In the genomic region with DNA sequence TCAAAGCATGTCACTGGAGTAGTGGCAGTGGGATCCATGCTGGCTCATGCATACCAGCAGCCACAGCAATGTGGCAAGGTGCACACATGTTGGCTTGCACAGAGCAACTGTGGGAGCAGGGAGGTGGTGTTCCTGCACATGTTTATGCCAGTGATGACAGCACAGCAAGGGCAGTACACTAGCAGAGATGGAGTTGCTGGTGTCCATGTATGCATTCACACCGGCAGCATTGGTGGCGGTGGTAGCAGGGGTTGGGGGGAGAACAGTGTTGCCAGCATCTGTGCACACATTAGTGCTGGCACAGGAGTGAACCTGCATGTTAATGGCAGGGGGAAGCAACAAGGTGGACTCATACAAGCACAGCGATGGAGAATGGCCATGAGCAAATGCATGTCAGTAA, we compare ENCODE assay signal across 18 cellular contexts.
DNase-seq lines count a peak whose midpoint lies in the region; ATAC-seq and TF ChIP-seq lines count a peak whose summit lies in the region.
"Had no signal": no experiment of that assay in that cellular context is flagged by ENCODE, and none has a peak within 500 bp of the region (broad histone marks: within the 10 kb centered on the region; RNA-seq: fewer than 3 reads in every experiment).

No MANE protein-coding gene starts in this region.

- H3K79me1 ChIP-seq in IMR-90 (ENCODE audit: low read depth in 1 of 2, low read length in 2 of 2) = no peaks in the 10 kb centered on the region
- H3K79me1 ChIP-seq in mesenchymal stem cell (replicated peaks; ENCODE audit: low read length, poor library complexity, severe bottlenecking) = no peaks in the 10 kb centered on the region

- H3K36me3 Mint-ChIP-seq in chondrocyte (ENCODE audit: low read depth) = peaks cover 3% of the 10 kb centered on the region
- no peaks in the 10 kb centered on the region for H3K36me3 Mint-ChIP-seq in stimulated activated effector memory CD8-positive, alpha-beta T cell treated with anti-CD3 and anti-CD28 coated beads, Interleukin-12 subunit alpha, Interleukin-12 subunit beta, amount 100 ng/mL, for 72 hours
- H3K36me3 Mint-ChIP-seq: CD4-positive, alpha-beta memory T cell had no signal

- H3K36me3 ChIP-seq in IMR-90 (ENCODE audit: control insufficient read depth, insufficient read depth, low read length) = no peaks in the 10 kb centered on the region
- no peaks in the 10 kb centered on the region for H3K36me3 ChIP-seq in mesenchymal stem cell (ENCODE audit: control insufficient read depth in 1 of 2, insufficient read depth in 2 of 2, low read depth in 1 of 2, low read length in 2 of 2)

- H3K27ac ChIP-seq in IMR-90 (ENCODE audit: insufficient read depth, low read length) (no peak overlapping the region), mesenchymal stem cell (ENCODE audit: low read length, poor library complexity, severe bottlenecking) (no peak overlapping the region)
- H3K27ac ChIP-seq: GM23248 had no signal

- CTCF ChIA-PET in IMR-90 (lab: Yijun Ruan, JAX) = no interaction called here

- no peaks in the 10 kb centered on the region for H3K4me1 Mint-ChIP-seq in chondrocyte (ENCODE audit: low read depth)
- H3K4me1 Mint-ChIP-seq in stimulated activated effector memory CD8-positive, alpha-beta T cell treated with anti-CD3 and anti-CD28 coated beads, Interleukin-12 subunit alpha, Interleukin-12 subunit beta, amount 100 ng/mL, for 72 hours = peaks cover 10% of the 10 kb centered on the region
- H3K4me1 Mint-ChIP-seq: CD4-positive, alpha-beta memory T cell; H9 had no signal

- BruUV-seq in IMR-90 (replicated peaks; lab: Mats Ljungman, UMichigan) = no TSS peak

- H3K4me1 ChIP-seq in IMR-90 (ENCODE audit: control insufficient read depth, insufficient read depth, low read length) (no peaks in the 10 kb centered on the region; the same call in 1 of the 2 replicates), mesenchymal stem cell (ENCODE audit: control insufficient read depth, insufficient read depth, low read depth, low read length) (no peaks in the 10 kb centered on the region)

- in situ Hi-C loops in IMR-90 (cut with MboI; ENCODE audit: low sequenced_read_pairs) = loop anchor here (5.0 to 25.0 kb wide), 2 partner anchors 972 to 1272 kb away; no protein-coding TSS in a partner anchor

- no peak overlapping the region for H3K27ac Mint-ChIP-seq in chondrocyte (ENCODE audit: unreplicated experiment)
- no peak overlapping the region for H3K27ac Mint-ChIP-seq in stimulated activated effector memory CD8-positive, alpha-beta T cell treated with anti-CD3 and anti-CD28 coated beads, Interleukin-12 subunit alpha, Interleukin-12 subunit beta, amount 100 ng/mL, for 72 hours
- H3K27ac Mint-ChIP-seq: CD4-positive, alpha-beta memory T cell; H9 had no signal

- H3K14ac ChIP-seq in IMR-90 (replicated peaks; ENCODE audit: low read depth, low read length) (no peak overlapping the region), mesenchymal stem cell (ENCODE audit: low read length in 2 of 2) (peak overlapping the region in 1 of 2 experiments; percentile 19)

- POLR2A ChIA-PET in IMR-90 (lab: Charles Lee; ENCODE audit: unreplicated experiment) = no interaction called here

- peaks cover 6% of the 10 kb centered on the region for H3K9me3 Mint-ChIP-seq in chondrocyte (ENCODE audit: low read depth)
- H3K9me3 Mint-ChIP-seq in stimulated activated effector memory CD8-positive, alpha-beta T cell treated with anti-CD3 and anti-CD28 coated beads, Interleukin-12 subunit alpha, Interleukin-12 subunit beta, amount 100 ng/mL, for 72 hours = peaks cover 4% of the 10 kb centered on the region

- peak overlapping the region; percentile 38 for H2AFZ ChIP-seq in IMR-90 (replicated peaks; ENCODE audit: low read length, poor library complexity)
- H2AFZ ChIP-seq in mesenchymal stem cell (ENCODE audit: low read depth, low read length) = no peak overlapping the region
- H2AFZ ChIP-seq: GM23248 had no signal

- H4K91ac ChIP-seq in IMR-90 (ENCODE audit: insufficient read depth, low read depth, low read length) = no peak overlapping the region
- H4K91ac ChIP-seq in mesenchymal stem cell (ENCODE audit: low read length) = peak overlapping the region; percentile 52

- dilution Hi-C loops in IMR-90 (cut with HindIII; ENCODE audit: low sequenced_read_pairs, unreplicated experiment) = no loop called here

- H2BK5ac ChIP-seq in IMR-90 (ENCODE audit: low read depth, low read length, poor library complexity, severe bottlenecking) (no peak overlapping the region), mesenchymal stem cell (ENCODE audit: low read depth, low read length, poor library complexity, severe bottlenecking) (no peak overlapping the region)

- 100% methylated on average over 2 of the region's 3 CpGs; no CpG with 5 or more reads in 1 of the 2 experiments for WGBS in IMR-90 (ENCODE audit: extremely low coverage in 2 of 2, insufficient read length in 1 of 2), 2 experiments
- WGBS in mesenchymal stem cell = 97% methylated on average over 3 of the region's 3 CpGs

- no peak overlapping the region for H3K4me3 ChIP-seq in IMR-90 (ENCODE audit: insufficient read depth, low read depth, low read length)
- H3K4me3 ChIP-seq in mesenchymal stem cell (ENCODE audit: insufficient read depth in 1 of 2, low read depth in 1 of 2, low read length in 2 of 2) = no peak overlapping the region
- H3K4me3 ChIP-seq: GM23248 had no signal

- no peaks in the 10 kb centered on the region for H3K27me3 Mint-ChIP-seq in chondrocyte (ENCODE audit: low read depth)

- H2BK12ac ChIP-seq in mesenchymal stem cell (ENCODE audit: low read length in 2 of 2) = no peak overlapping the region

- H3K9me3 ChIP-seq in IMR-90 (ENCODE audit: control insufficient read depth, insufficient read depth, low read length) (no peaks in the 10 kb centered on the region; the same call in 1 of the 2 replicates), mesenchymal stem cell (ENCODE audit: control insufficient read depth, low read length) (no peaks in the 10 kb centered on the region)

- no peak overlapping the region for H2BK20ac ChIP-seq in IMR-90 (ENCODE audit: low read depth, low read length)

- H4K20me1 ChIP-seq in IMR-90 (ENCODE audit: insufficient read depth, low read length) = no peaks in the 10 kb centered on the region

- H3K9ac ChIP-seq in IMR-90 (ENCODE audit: low read depth, low read length) (no peak overlapping the region), mesenchymal stem cell (ENCODE audit: low read length) (no peak overlapping the region)
- H3K9ac ChIP-seq: GM23248 had no signal

- H4K5ac ChIP-seq in IMR-90 (ENCODE audit: low read depth, low read length) = no peak overlapping the region

- ATAC-seq in IMR-90 (ENCODE audit: low read depth) (no peak), GM18870 (IDR thresholded peaks at IDR 0.05; ENCODE audit: unreplicated experiment) (no peak), HG03342 (IDR thresholded peaks at IDR 0.05; ENCODE audit: unreplicated experiment) (no peak)
- ATAC-seq in stimulated activated effector memory CD8-positive, alpha-beta T cell treated with anti-CD3 and anti-CD28 coated beads, Interleukin-12 subunit alpha, Interleukin-12 subunit beta, amount 100 ng/mL, for 72 hours = peak; percentile 42
- ATAC-seq: HCT116 had no signal

- H3K18ac ChIP-seq in IMR-90 (ENCODE audit: low read depth, low read length) (no peak overlapping the region), mesenchymal stem cell (ENCODE audit: low read depth in 1 of 2, low read length in 2 of 2) (peak overlapping the region in 1 of 2 experiments; percentile 1)

- H4K8ac ChIP-seq in IMR-90 (ENCODE audit: low read depth in 2 of 2, low read length in 2 of 2) (no peak overlapping the region), mesenchymal stem cell (ENCODE audit: low read length) (peak overlapping the region; percentile 12)

- H3K4me3 Mint-ChIP-seq in chondrocyte (ENCODE audit: unreplicated experiment) = no peak overlapping the region
- no peak overlapping the region for H3K4me3 Mint-ChIP-seq in stimulated activated effector memory CD8-positive, alpha-beta T cell treated with anti-CD3 and anti-CD28 coated beads, Interleukin-12 subunit alpha, Interleukin-12 subunit beta, amount 100 ng/mL, for 72 hours
- H3K4me3 Mint-ChIP-seq: CD4-positive, alpha-beta memory T cell; H9 had no signal

- H3K23ac ChIP-seq in IMR-90 (ENCODE audit: low read depth, low read length) (no peak overlapping the region), mesenchymal stem cell (ENCODE audit: low read length in 2 of 2) (no peak overlapping the region)

- H2BK15ac ChIP-seq in IMR-90 (ENCODE audit: low read depth, low read length) (no peak overlapping the region), mesenchymal stem cell (ENCODE audit: low read depth, poor library complexity, severe bottlenecking) (no peak overlapping the region)

- H2AK9ac ChIP-seq in IMR-90 (replicated peaks; ENCODE audit: low read depth, low read length, poor library complexity) = peak overlapping the region; percentile 39

- H2BK120ac ChIP-seq in IMR-90 (ENCODE audit: low read depth, low read length) = no peak overlapping the region
- H2BK120ac ChIP-seq in mesenchymal stem cell (ENCODE audit: low read depth, low read length) = no peak overlapping the region

- no peak overlapping the region for H3K56ac ChIP-seq in IMR-90 (ENCODE audit: extremely low read depth, insufficient read depth, low read length)

- H2AK5ac ChIP-seq in IMR-90 (ENCODE audit: low read depth, low read length) = peak overlapping the region; percentile 52; the same call in 1 of the 2 replicates
- H2AK5ac ChIP-seq in mesenchymal stem cell (ENCODE audit: low read length, severe bottlenecking) = no peak overlapping the region

- DNase-seq in IMR-90 (no peak), chondrocyte (ENCODE audit: low spot score) (peak; percentile 52), mesenchymal stem cell (no peak), HK-2 (ENCODE audit: unreplicated experiment) (no peak), NCI-H1436 treated with DMSO at 0.1 percent for 48 hours (lab: John Stamatoyannopoulos, UW) (no peak)
- DNase-seq in stimulated activated effector memory CD8-positive, alpha-beta T cell treated with anti-CD3 and anti-CD28 coated beads, Interleukin-12 subunit alpha, Interleukin-12 subunit beta, amount 100 ng/mL, for 72 hours (ENCODE audit: low spot score in 2 of 2) = no peak
- DNase-seq: C1 segment of cervical spinal cord; Calu3; CD4-positive, alpha-beta memory T cell; COR-L47; DMS53; DMS79 treated with DMSO at 0.1 percent for 48 hours; GF-D8; GM23248; H9 had no signal

- 0 out of 2 replicates have a peak, but pooled peaks cover 5% of the 10 kb centered on the region for H3K9me1 ChIP-seq in IMR-90 (ENCODE audit: insufficient read depth, low read length)

- H3K4ac ChIP-seq in IMR-90 (ENCODE audit: low read depth, low read length) (no peak overlapping the region), mesenchymal stem cell (ENCODE audit: low read depth in 1 of 2, low read length in 2 of 2) (no peak overlapping the region)

- H3K4me2 ChIP-seq in IMR-90 (ENCODE audit: low read depth, low read length) (no peak overlapping the region), mesenchymal stem cell (ENCODE audit: low read length, poor library complexity, severe bottlenecking) (no peak overlapping the region)

- H3K27me3 ChIP-seq in IMR-90 (ENCODE audit: control insufficient read depth, insufficient read depth, low read length) (no peaks in the 10 kb centered on the region), mesenchymal stem cell (ENCODE audit: control insufficient read depth in 1 of 2, insufficient read depth in 1 of 2, low read length in 2 of 2) (no peaks in the 10 kb centered on the region)

- no peak for TF ChIP-seq POLR2A in IMR-90 (IDR thresholded peaks at IDR 0.05; ENCODE audit: low read depth, low read length)

- TF ChIP-seq RAD21 in IMR-90 (IDR thresholded peaks at IDR 0.05; ENCODE audit: low read length) = no peak

- intact Hi-C loops in IMR-90 (cut with micrococcal nuclease) = no loop called here

- TF ChIP-seq CTCF in IMR-90 (conservative IDR thresholded peaks at IDR 0.05; ENCODE audit: low read depth, low read length) = no peak
- TF ChIP-seq CTCF in chondrocyte (IDR thresholded peaks at IDR 0.05) = no peak
